ENCODE assay signal across 9 cellular contexts in the genomic region with DNA sequence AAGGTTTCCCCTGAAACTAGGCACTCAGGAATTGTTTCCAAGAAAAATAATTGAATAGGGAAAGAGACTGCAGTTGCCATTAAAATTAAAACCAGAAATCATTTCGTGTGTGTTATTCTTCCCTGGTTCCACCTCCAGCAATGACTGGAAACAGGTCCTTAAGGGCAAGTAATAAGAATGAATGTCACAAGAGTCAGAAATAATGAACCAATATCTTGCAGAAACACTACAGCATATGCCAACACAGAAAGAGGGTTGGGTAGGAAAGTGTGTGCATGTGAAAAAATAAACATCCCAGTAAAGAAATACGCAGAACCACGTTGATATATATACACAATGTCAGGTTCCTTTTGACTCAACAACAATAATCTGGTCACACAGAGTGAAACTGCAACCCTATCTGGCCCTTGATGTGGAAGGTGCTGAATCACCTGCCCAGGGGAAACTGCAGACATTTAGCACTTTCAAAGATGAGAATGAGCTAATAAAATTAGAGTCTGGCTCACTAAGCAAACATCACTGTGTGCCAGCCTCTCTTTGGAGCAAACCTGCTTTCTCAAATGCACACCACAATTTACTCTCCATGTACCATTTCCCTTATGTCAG. TPM values are rescaled to one million over a fixed set of nuclear protein-coding genes. Genes with fewer than 3 reads are reported as not detected.
DNase-seq lines count a peak whose midpoint lies in the region; ATAC-seq and TF ChIP-seq lines count a peak whose summit lies in the region.
"Had no signal": no experiment of that assay in that cellular context is flagged by ENCODE, and none has a peak within 500 bp of the region (broad histone marks: within the 10 kb centered on the region; RNA-seq: fewer than 3 reads in every experiment).

No MANE protein-coding gene starts in this region.

- H3K27ac ChIP-seq in substantia nigra (ENCODE audit: low read depth, low read length, poor library complexity, severe bottlenecking) = no peak overlapping the region
- no peak overlapping the region for H3K27ac ChIP-seq in testis
- H3K27ac ChIP-seq: thoracic aorta had no signal

- no peaks in the 10 kb centered on the region for H3K36me3 ChIP-seq in testis (ENCODE audit: low read depth, missing control alignments)
- H3K36me3 ChIP-seq: thoracic aorta had no signal

- peak overlapping the region; percentile 14 to 43 for H3K27ac Mint-ChIP-seq in natural killer cell treated with Interleukin-12 subunit alpha and Interleukin-12 subunit beta and Interleukin-15 and Interleukin-18, amount 100 ng/mL, for 72 hours
- H3K27ac Mint-ChIP-seq in natural killer cell = no peak overlapping the region

- no peak for TF ChIP-seq POLR2A in testis (IDR thresholded peaks at IDR 0.05)

- no peaks in the 10 kb centered on the region for H3K27me3 Mint-ChIP-seq in natural killer cell treated with Interleukin-12 subunit alpha and Interleukin-12 subunit beta and Interleukin-15 and Interleukin-18, amount 100 ng/mL, for 72 hours
- no peaks in the 10 kb centered on the region for H3K27me3 Mint-ChIP-seq in natural killer cell (ENCODE audit: low read depth in 2 of 2)

- no peaks in the 10 kb centered on the region for H3K4me1 ChIP-seq in testis

- no peak for DNase-seq in natural killer cell treated with Interleukin-12 subunit alpha and Interleukin-12 subunit beta and Interleukin-15 and Interleukin-18, amount 100 ng/mL, for 72 hours (ENCODE audit: low spot score)
- DNase-seq in natural killer cell = no peak
- peak; percentile 53 for DNase-seq in NCI-H510A (lab: John Stamatoyannopoulos, UW)
- peak; percentile 26 for DNase-seq in left kidney (ENCODE audit: low read depth, low spot score)
- no peak for DNase-seq in posterior vena cava (ENCODE audit: low spot score)
- no peak for DNase-seq in substantia nigra (lab: John Stamatoyannopoulos, UW)
- no peak for DNase-seq in testis

- 83 to 88% methylated on average over 3 of the region's 3 CpGs for WGBS in testis, 2 donors

- no peak for TF ChIP-seq CTCF in natural killer cell (IDR thresholded peaks at IDR 0.05)
- no peak for TF ChIP-seq CTCF in testis (IDR thresholded peaks at IDR 0.05)

- no peaks in the 10 kb centered on the region for H3K36me3 Mint-ChIP-seq in natural killer cell treated with Interleukin-12 subunit alpha and Interleukin-12 subunit beta and Interleukin-15 and Interleukin-18, amount 100 ng/mL, for 72 hours
- no peaks in the 10 kb centered on the region for H3K36me3 Mint-ChIP-seq in natural killer cell

- no peaks in the 10 kb centered on the region for H3K27me3 ChIP-seq in testis

- intact Hi-C loops in natural killer cell (cut with micrococcal nuclease) = loop anchor here (10.0 kb wide), 4 partner anchors 368 to 1112 kb away; a partner anchor contains a TSS
- intact Hi-C loops in posterior vena cava (cut with DNase I) = loop anchor here in 1 of 2 donors (5.0 to 10.0 kb wide), 3 partner anchors 422 to 905 kb away; a partner anchor contains a TSS
- intact Hi-C loops in testis (cut with DNase I; ENCODE audit: low total_unique reads) = loop anchor here (10.0 kb wide), 2 partner anchors 422 to 822 kb away; a partner anchor contains a TSS

- no peaks in the 10 kb centered on the region for H3K9me3 Mint-ChIP-seq in natural killer cell treated with Interleukin-12 subunit alpha and Interleukin-12 subunit beta and Interleukin-15 and Interleukin-18, amount 100 ng/mL, for 72 hours
- no peaks in the 10 kb centered on the region for H3K9me3 Mint-ChIP-seq in natural killer cell

- peak; percentile 81 to 86 for ATAC-seq in natural killer cell treated with Interleukin-12 subunit alpha and Interleukin-12 subunit beta and Interleukin-15 and Interleukin-18, amount 100 ng/mL, for 72 hours
- no peak for ATAC-seq in natural killer cell
- ATAC-seq in HG03025 (IDR thresholded peaks at IDR 0.05; ENCODE audit: low FRiP score, unreplicated experiment) = peak; percentile 69

- H3K9me3 ChIP-seq in testis = no peaks in the 10 kb centered on the region
- H3K9me3 ChIP-seq: thoracic aorta had no signal

- peaks cover 11 to 18% of the 10 kb centered on the region in 2 donors for H3K4me1 Mint-ChIP-seq in natural killer cell treated with Interleukin-12 subunit alpha and Interleukin-12 subunit beta and Interleukin-15 and Interleukin-18, amount 100 ng/mL, for 72 hours (ENCODE audit: low read depth in 2 of 2)
- H3K4me1 Mint-ChIP-seq in natural killer cell = peaks cover 8 to 9% of the 10 kb centered on the region in 2 donors

- peak overlapping the region; percentile 33 for H3K4me3 Mint-ChIP-seq in natural killer cell treated with Interleukin-12 subunit alpha and Interleukin-12 subunit beta and Interleukin-15 and Interleukin-18, amount 100 ng/mL, for 72 hours
- H3K4me3 Mint-ChIP-seq in natural killer cell = no peak overlapping the region

- H3K4me3 ChIP-seq in testis = no peak overlapping the region
- H3K4me3 ChIP-seq: thoracic aorta had no signal

RNA-seq across cellular contexts. Expression of a gene that starts 15.1 kb away (rescaled TPM):
- 1 to 10 TPM in 1 of 2 donors, not detected in 1; 1.5 TPM for total RNA-seq in natural killer cell treated with Interleukin-12 subunit alpha and Interleukin-12 subunit beta and Interleukin-15 and Interleukin-18, amount 100 ng/mL, for 72 hours
- total RNA-seq in natural killer cell = not detected
- total RNA-seq in posterior vena cava = not detected
- total RNA-seq in testis = not detected
- polyA plus RNA-seq in testis (ENCODE audit: insufficient read depth, low read depth, low replicate concordance) = 2.7 TPM
- total RNA-seq: thoracic aorta had no signal

Comparison
In these comparisons a context has a peak if more than half of its experiments do, and no peak if none do; other contexts are left out.
1. ATAC-seq: peak in natural killer cell treated with Interleukin-12 subunit alpha and Interleukin-12 subunit beta and Interleukin-15 and Interleukin-18, amount 100 ng/mL, for 72 hours (2 of 2) and HG03025 (single experiment); none in natural killer cell (0 of 3).
2. H3K27ac Mint-ChIP-seq: peak in natural killer cell treated with Interleukin-12 subunit alpha and Interleukin-12 subunit beta and Interleukin-15 and Interleukin-18, amount 100 ng/mL, for 72 hours (2 of 2); none in natural killer cell (0 of 2).
3. DNase-seq: peak in NCI-H510A (single experiment) and left kidney (single experiment); none in natural killer cell treated with Interleukin-12 subunit alpha and Interleukin-12 subunit beta and Interleukin-15 and Interleukin-18, amount 100 ng/mL, for 72 hours (single experiment), natural killer cell (single experiment), posterior vena cava (single experiment), substantia nigra (0 of 49) and testis (single experiment).